15 cellular contexts compared by ENCODE assay signal in the genomic region with DNA sequence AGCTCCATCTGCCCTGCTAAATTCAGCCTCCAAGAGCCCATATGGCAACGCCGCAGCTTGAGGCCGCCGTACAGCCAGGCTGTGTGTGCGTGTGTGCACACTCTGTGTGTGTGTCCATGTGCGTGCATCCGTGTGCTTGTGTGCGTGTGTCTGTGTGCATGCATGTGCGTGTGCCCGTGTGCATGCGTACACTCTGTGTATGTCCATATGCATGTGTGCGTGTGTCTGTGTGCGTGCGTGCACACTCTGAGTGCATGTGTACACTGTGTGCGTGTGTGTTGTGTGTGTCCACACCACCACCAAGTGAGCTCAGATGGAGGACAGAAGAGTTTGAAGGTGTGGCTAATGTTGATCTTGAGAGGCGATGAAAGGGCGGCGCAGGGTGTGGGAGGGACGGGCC. TPM values are rescaled to one million over a fixed set of nuclear protein-coding genes. Genes with fewer than 3 reads are reported as not detected.
DNase-seq lines count a peak whose midpoint lies in the region; ATAC-seq and TF ChIP-seq lines count a peak whose summit lies in the region.
"Had no signal": no experiment of that assay in that cellular context is flagged by ENCODE, and none has a peak within 500 bp of the region (broad histone marks: within the 10 kb centered on the region; RNA-seq: fewer than 3 reads in every experiment).

No MANE protein-coding gene starts in this region.

- peak overlapping the region; percentile 36 for H3K18ac ChIP-seq in neuronal stem cell (ENCODE audit: low read length)

- TF ChIP-seq CTCF in natural killer cell (IDR thresholded peaks at IDR 0.05) (no peak), type B pancreatic cell (conservative IDR thresholded peaks at IDR 0.05) (no peak)

- H3K9me3 ChIP-seq in neuronal stem cell (replicated peaks in 1 of 2; ENCODE audit: control insufficient read depth in 2 of 2, insufficient read depth in 1 of 2, low read depth in 1 of 2, low read length in 2 of 2), result peaks cover 0 to 2% of the 10 kb centered on the region in 2 donors

- ATAC-seq in natural killer cell, result no peak
- no peak for ATAC-seq in natural killer cell treated with Interleukin-12 subunit alpha and Interleukin-12 subunit beta and Interleukin-15 and Interleukin-18, amount 100 ng/mL, for 72 hours
- ATAC-seq in Right ventricle myocardium superior (ENCODE audit: poor library complexity), result no peak
- ATAC-seq in GM19023 (IDR thresholded peaks at IDR 0.05; ENCODE audit: unreplicated experiment), result no peak
- ATAC-seq: HepG2 had no signal

- no peaks in the 10 kb centered on the region for H3K36me3 ChIP-seq in neuronal stem cell (replicated peaks in 1 of 2; ENCODE audit: control insufficient read depth in 2 of 2, insufficient read depth in 2 of 2, low read length in 2 of 2)

- H3K4me3 ChIP-seq in neuronal stem cell (ENCODE audit: low read length in 2 of 2), result peak overlapping the region in 1 of 2 donors; percentile 53
- H3K4me3 ChIP-seq: GM23338 had no signal

- H3K27ac Mint-ChIP-seq in natural killer cell, result peak overlapping the region; percentile 71 to 79
- no peak overlapping the region for H3K27ac Mint-ChIP-seq in natural killer cell treated with Interleukin-12 subunit alpha and Interleukin-12 subunit beta and Interleukin-15 and Interleukin-18, amount 100 ng/mL, for 72 hours
- peak overlapping the region; percentile 59 to 94 (median 79) for H3K27ac Mint-ChIP-seq in immature natural killer cell
- H3K27ac Mint-ChIP-seq in type B pancreatic cell, result no peak overlapping the region
- H3K27ac Mint-ChIP-seq: CD4-positive, alpha-beta T cell; GM23338 had no signal

- peak overlapping the region; percentile 59 for H2BK15ac ChIP-seq in neuronal stem cell (ENCODE audit: low read length)

- peaks cover 5 to 8% of the 10 kb centered on the region in 2 donors for H3K4me1 ChIP-seq in neuronal stem cell (ENCODE audit: control insufficient read depth in 2 of 2, insufficient read depth in 1 of 2, low read depth in 1 of 2, low read length in 2 of 2)

- H2BK12ac ChIP-seq in neuronal stem cell (ENCODE audit: low read length), result no peak overlapping the region

- no CpG with 5 or more reads among the region's 19 CpGs for WGBS in neuronal stem cell (ENCODE audit: extremely low coverage in 2 of 2, insufficient read length in 2 of 2, insufficient replicate concordance in 1 of 2), 2 donors

- H2AFZ ChIP-seq in neuronal stem cell (ENCODE audit: low read length), result no peak overlapping the region

- H3K23ac ChIP-seq in neuronal stem cell (ENCODE audit: low read depth, low read length, poor library complexity), result peak overlapping the region; percentile 6

- H4K91ac ChIP-seq in neuronal stem cell (ENCODE audit: low read depth, low read length, poor library complexity), result no peak overlapping the region

- intact Hi-C loops in natural killer cell (cut with micrococcal nuclease), result no loop called here
- intact Hi-C loops in Right ventricle myocardium superior (cut with DNase I), result no loop called here

- no peak overlapping the region for H3K4me2 ChIP-seq in neuronal stem cell (ENCODE audit: insufficient read depth, low read length, poor library complexity, severe bottlenecking)
- H3K4me2 ChIP-seq: GM23338 had no signal

- no peak overlapping the region for H2BK120ac ChIP-seq in neuronal stem cell (ENCODE audit: low read depth, low read length)

- no peaks in the 10 kb centered on the region for H3K36me3 Mint-ChIP-seq in natural killer cell
- no peaks in the 10 kb centered on the region for H3K36me3 Mint-ChIP-seq in natural killer cell treated with Interleukin-12 subunit alpha and Interleukin-12 subunit beta and Interleukin-15 and Interleukin-18, amount 100 ng/mL, for 72 hours
- no peaks in the 10 kb centered on the region for H3K36me3 Mint-ChIP-seq in immature natural killer cell
- H3K36me3 Mint-ChIP-seq in type B pancreatic cell, result no peaks in the 10 kb centered on the region

- DNase-seq in natural killer cell, result no peak
- no peak for DNase-seq in natural killer cell treated with Interleukin-12 subunit alpha and Interleukin-12 subunit beta and Interleukin-15 and Interleukin-18, amount 100 ng/mL, for 72 hours (ENCODE audit: low spot score)
- DNase-seq in immature natural killer cell, result no peak
- no peak for DNase-seq in neuronal stem cell (ENCODE audit: low spot score)
- no peak for DNase-seq in Right ventricle myocardium superior
- DNase-seq in type B pancreatic cell (ENCODE audit: extremely low spot score, unreplicated experiment), result no peak
- DNase-seq: 8988T; C1 segment of cervical spinal cord; CD4-positive, alpha-beta T cell; DMS79; H9 had no signal

- H3K27me3 Mint-ChIP-seq in natural killer cell (ENCODE audit: low read depth in 2 of 2) (no peaks in the 10 kb centered on the region), immature natural killer cell (ENCODE audit: low read depth in 3 of 3) (peaks cover 0 to 7% (median 2%) of the 10 kb centered on the region in 3 donors), type B pancreatic cell (no peaks in the 10 kb centered on the region)
- no peaks in the 10 kb centered on the region for H3K27me3 Mint-ChIP-seq in natural killer cell treated with Interleukin-12 subunit alpha and Interleukin-12 subunit beta and Interleukin-15 and Interleukin-18, amount 100 ng/mL, for 72 hours
- H3K27me3 Mint-ChIP-seq: CD4-positive, alpha-beta T cell had no signal

- H2AK5ac ChIP-seq in neuronal stem cell (ENCODE audit: low read depth, low read length), result peak overlapping the region; percentile 10

- H3K9me3 Mint-ChIP-seq in natural killer cell, result no peaks in the 10 kb centered on the region
- H3K9me3 Mint-ChIP-seq in natural killer cell treated with Interleukin-12 subunit alpha and Interleukin-12 subunit beta and Interleukin-15 and Interleukin-18, amount 100 ng/mL, for 72 hours, result no peaks in the 10 kb centered on the region
- no peaks in the 10 kb centered on the region for H3K9me3 Mint-ChIP-seq in immature natural killer cell
- no peaks in the 10 kb centered on the region for H3K9me3 Mint-ChIP-seq in type B pancreatic cell
- H3K9me3 Mint-ChIP-seq: CD4-positive, alpha-beta T cell; GM23338; H9 had no signal

- peak overlapping the region; percentile 73 for H3K9ac ChIP-seq in neuronal stem cell (ENCODE audit: low read depth, low read length, poor library complexity)

- H3K4me1 Mint-ChIP-seq in natural killer cell (peaks cover 46 to 71% of the 10 kb centered on the region in 2 donors), immature natural killer cell (peaks cover 76 to 82% of the 10 kb centered on the region in 2 donors), type B pancreatic cell (ENCODE audit: unreplicated experiment) (peaks cover 4% of the 10 kb centered on the region)
- H3K4me1 Mint-ChIP-seq in natural killer cell treated with Interleukin-12 subunit alpha and Interleukin-12 subunit beta and Interleukin-15 and Interleukin-18, amount 100 ng/mL, for 72 hours (ENCODE audit: low read depth in 2 of 2), result peaks cover 22 to 44% of the 10 kb centered on the region in 2 donors

- peak overlapping the region; percentile 45 for H4K8ac ChIP-seq in neuronal stem cell (ENCODE audit: low read depth, low read length)

- H3K27me3 ChIP-seq in neuronal stem cell (ENCODE audit: control insufficient read depth in 3 of 3, insufficient read depth in 3 of 3, low read depth in 1 of 3, low read length in 3 of 3), result no peaks in the 10 kb centered on the region

- peak overlapping the region; percentile 63 for H3K14ac ChIP-seq in neuronal stem cell (ENCODE audit: low read length)

- H2BK5ac ChIP-seq in neuronal stem cell (ENCODE audit: low read length), result no peak overlapping the region

- peaks cover 3% of the 10 kb centered on the region for H3K79me1 ChIP-seq in neuronal stem cell (ENCODE audit: low read depth, low read length)

- H3K4me3 Mint-ChIP-seq in natural killer cell, result no peak overlapping the region
- H3K4me3 Mint-ChIP-seq in natural killer cell treated with Interleukin-12 subunit alpha and Interleukin-12 subunit beta and Interleukin-15 and Interleukin-18, amount 100 ng/mL, for 72 hours, result no peak overlapping the region
- H3K4me3 Mint-ChIP-seq in immature natural killer cell, result peak overlapping the region in 2 of 5 donors; percentile 19 to 48
- H3K4me3 Mint-ChIP-seq in type B pancreatic cell, result no peak overlapping the region
- H3K4me3 Mint-ChIP-seq: CD4-positive, alpha-beta T cell; GM23338; H9 had no signal

- no peak overlapping the region for H3K4ac ChIP-seq in neuronal stem cell (ENCODE audit: low read length)

- no peak overlapping the region for H3K27ac ChIP-seq in neuronal stem cell (replicated peaks; ENCODE audit: low read length)

RNA-seq across cellular contexts. Expression of gene SMKR1, which starts 30.0 kb away (rescaled TPM):
- total RNA-seq in natural killer cell, result 1 to 10 TPM; 4.9 to 9.7 (median 8.4) TPM
- total RNA-seq in natural killer cell treated with Interleukin-12 subunit alpha and Interleukin-12 subunit beta and Interleukin-15 and Interleukin-18, amount 100 ng/mL, for 72 hours, result 1 to 10 TPM; 2.1 to 3.6 TPM
- 10 to 100 TPM; 18.1 to 25.8 (median 19.5) TPM for polyA plus RNA-seq in immature natural killer cell
- polyA plus RNA-seq in neuronal stem cell (2013, experiment 1 of 2), result 3.5 TPM
- polyA plus RNA-seq in neuronal stem cell (2013, experiment 2 of 2), result 3.6 TPM
- total RNA-seq in Right ventricle myocardium superior, result not detected
- 1.5 TPM in 1 of 2 replicates, not detected in the other for total RNA-seq in type B pancreatic cell (ENCODE audit: low replicate concordance)
- total RNA-seq: G401, GM23338, HepG2 had no signal

Comparison
In these comparisons a context has a peak if more than half of its experiments do, and no peak if none do; other contexts are left out.
1. H3K27ac Mint-ChIP-seq: peak in natural killer cell (2 of 2) and immature natural killer cell (6 of 6); none in natural killer cell treated with Interleukin-12 subunit alpha and Interleukin-12 subunit beta and Interleukin-15 and Interleukin-18, amount 100 ng/mL, for 72 hours (0 of 2) and type B pancreatic cell (single experiment).